In genomic region chr11:10623797-10624761, GRCh38 we compare ENCODE assay signal across 8 cellular contexts. TPM values are rescaled to one million over a fixed set of nuclear protein-coding genes. Genes with fewer than 3 reads are reported as not detected.
DNase-seq lines count a peak whose midpoint lies in the region; ATAC-seq and TF ChIP-seq lines count a peak whose summit lies in the region.

No MANE protein-coding gene starts in this region.

- ATAC-seq in central memory CD8-positive, alpha-beta T cell (replicated peaks; ENCODE audit: extremely low read depth, poor library complexity, severe bottlenecking), result no peak
- ATAC-seq in mucosa of descending colon (peak; percentile 9), GM18870 (IDR thresholded peaks at IDR 0.05; ENCODE audit: unreplicated experiment) (no peak)

- no peak for TF ChIP-seq CTCF in mucosa of descending colon (IDR thresholded peaks at IDR 0.05)

- peaks cover 25% of the 10 kb centered on the region for H3K4me1 Mint-ChIP-seq in activated naive CD4-positive, alpha-beta T cell treated with anti-CD3 and anti-CD28 coated beads, Interleukin-2, amount 50 U/mL, for 24 hours
- H3K4me1 Mint-ChIP-seq in central memory CD8-positive, alpha-beta T cell, result peaks cover 13% of the 10 kb centered on the region

- H3K4me3 Mint-ChIP-seq in activated naive CD4-positive, alpha-beta T cell treated with anti-CD3 and anti-CD28 coated beads, Interleukin-2, amount 50 U/mL, for 24 hours, result peak overlapping the region; percentile 68
- peak overlapping the region; percentile 29 for H3K4me3 Mint-ChIP-seq in central memory CD8-positive, alpha-beta T cell

- H3K27me3 Mint-ChIP-seq in activated naive CD4-positive, alpha-beta T cell treated with anti-CD3 and anti-CD28 coated beads, Interleukin-2, amount 50 U/mL, for 24 hours, result no peaks in the 10 kb centered on the region
- H3K27me3 Mint-ChIP-seq in central memory CD8-positive, alpha-beta T cell, result no peaks in the 10 kb centered on the region

- DNase-seq in activated naive CD4-positive, alpha-beta T cell (lab: John Stamatoyannopoulos, UW), result no peak
- peak; percentile 60 for DNase-seq in NCI-H510A (lab: John Stamatoyannopoulos, UW)
- DNase-seq in central memory CD8-positive, alpha-beta T cell (ENCODE audit: low spot score in 2 of 2), result no peak
- peak in 1 of 3 donors; percentile 41 for DNase-seq in mucosa of descending colon
- DNase-seq in D341Med (ENCODE audit: low spot score), result no peak
- DNase-seq in RKO (ENCODE audit: low spot score), result no peak

- H3K4me1 ChIP-seq in mucosa of descending colon (ENCODE audit: low read depth), result no peaks in the 10 kb centered on the region

- no peaks in the 10 kb centered on the region for H3K36me3 ChIP-seq in mucosa of descending colon (ENCODE audit: low read depth)

- H3K27ac Mint-ChIP-seq in activated naive CD4-positive, alpha-beta T cell treated with anti-CD3 and anti-CD28 coated beads, Interleukin-2, amount 50 U/mL, for 24 hours, result peak overlapping the region; percentile 95
- no peak overlapping the region for H3K27ac Mint-ChIP-seq in central memory CD8-positive, alpha-beta T cell (ENCODE audit: low read depth)

- H3K9me3 ChIP-seq in mucosa of descending colon, result no peaks in the 10 kb centered on the region

- H3K9me3 Mint-ChIP-seq in activated naive CD4-positive, alpha-beta T cell treated with anti-CD3 and anti-CD28 coated beads, Interleukin-2, amount 50 U/mL, for 24 hours, result no peaks in the 10 kb centered on the region
- no peaks in the 10 kb centered on the region for H3K9me3 Mint-ChIP-seq in central memory CD8-positive, alpha-beta T cell

- intact Hi-C loops in mucosa of descending colon (cut with DNase I, micrococcal nuclease), result no loop called here

- no peaks in the 10 kb centered on the region for H3K36me3 Mint-ChIP-seq in activated naive CD4-positive, alpha-beta T cell treated with anti-CD3 and anti-CD28 coated beads, Interleukin-2, amount 50 U/mL, for 24 hours
- H3K36me3 Mint-ChIP-seq in central memory CD8-positive, alpha-beta T cell (ENCODE audit: insufficient read depth), result no peaks in the 10 kb centered on the region

- no peak overlapping the region for H3K4me3 ChIP-seq in mucosa of descending colon

RNA-seq across cellular contexts. Expression of gene LYVE1, which starts 55.6 kb away (rescaled TPM):
- 100 to 1,000 TPM in 1 of 3 donors, 10 to 100 TPM in 2; 14.4 to 137 (median 43.4) TPM for total RNA-seq in mucosa of descending colon
